Comparison of ENCODE assay signal across 32 cellular contexts in genomic region chr16:87667946-87668345, GRCh38.
"Had no signal": no experiment of that assay in that cellular context is flagged by ENCODE, and none has a peak within 500 bp of the region (broad histone marks: within the 10 kb centered on the region; RNA-seq: fewer than 3 reads in every experiment).

No MANE protein-coding gene starts in this region.

- H3K4me2 ChIP-seq: hepatocyte had no signal

- H3K27ac ChIP-seq: body of pancreas, epithelial cell of prostate, esophagus squamous epithelium, gastroesophageal sphincter, heart right ventricle, hepatocyte, WERI-Rb-1 had no signal

- H3K79me2 ChIP-seq: hepatocyte had no signal

- H3K36me3 ChIP-seq: esophagus squamous epithelium, gastroesophageal sphincter, heart right ventricle, WERI-Rb-1 had no signal

- H3K4me3 ChIP-seq: body of pancreas, esophagus squamous epithelium, gastroesophageal sphincter, heart right ventricle, hepatocyte had no signal

- FAIRE-seq: colon, endometrium, endothelial cell of umbilical vein had no signal

- ATAC-seq: activated CD4-positive, alpha-beta T cell treated with anti-CD3 and anti-CD28 coated beads for 36 hours; activated CD8-positive, alpha-beta memory T cell treated with anti-CD3 and anti-CD28 coated beads, Interleukin-2, amount 10 ng/mL, durations not matched to agents 7 days and 5 days; activated CD8-positive, alpha-beta T cell treated with anti-CD3 and anti-CD28 coated beads, Interleukin-2, amount 10 ng/mL, durations not matched to agents 7 days and 5 days; body of pancreas; effector memory CD8-positive, alpha-beta T cell; gastroesophageal sphincter; heart right ventricle; T-helper 17 cell had no signal

- DNase-seq: activated CD4-positive, alpha-beta memory T cell treated with anti-CD3 and anti-CD28 coated beads for 36 hours; activated CD4-positive, alpha-beta T cell treated with anti-CD3 and anti-CD28 coated beads for 36 hours; activated CD4-positive, alpha-beta T cell treated with anti-CD3 and anti-CD28 coated beads, Interleukin-2, amount 10 ng/mL, durations not matched to agents 24 days and 14 days; activated CD4-positive, CD25-positive, alpha-beta regulatory T cell; activated CD4-positive, CD25-positive, alpha-beta regulatory T cell treated with anti-CD3 and anti-CD28 coated beads, Interleukin-2, amount 50 U/mL, for 72 hours; activated CD8-positive, alpha-beta memory T cell treated with anti-CD3 and anti-CD28 coated beads, Interleukin-2, amount 10 ng/mL, durations not matched to agents 7 days and 5 days; activated CD8-positive, alpha-beta memory T cell treated with anti-CD3 and anti-CD28 coated beads, Interleukin-2, amount 50 U/mL, for 4 hours; activated CD8-positive, alpha-beta T cell treated with anti-CD3 and anti-CD28 coated beads, Interleukin-2, amount 10 ng/mL, durations not matched to agents 7 days and 5 days; activated effector memory CD4-positive, alpha-beta T cell treated with anti-CD3 and anti-CD28 coated beads, Interleukin-2, amount 50 U/mL, for 16 hours; activated naive CD4-positive, alpha-beta T cell treated with anti-CD3 and anti-CD28 coated beads for 36 hours; activated T-cell treated with anti-CD3 and anti-CD28 coated beads, Interleukin-2, amount 50 U/mL, for 1 hour; activated T-cell treated with anti-CD3 and anti-CD28 coated beads, Interleukin-2, amount 50 U/mL, for 48 hours; amniotic stem cell; anterior cingulate cortex; body of pancreas; caudate nucleus; cortex of kidney; dermis blood vessel endothelial cell; effector CD4-positive, alpha-beta T cell; effector memory CD8-positive, alpha-beta T cell; esophagus squamous epithelium; foreskin melanocyte; heart right ventricle; T-helper 17 cell; T1000; WERI-Rb-1 had no signal

- H3K27me3 ChIP-seq: body of pancreas, hepatocyte had no signal

- H3K9me3 ChIP-seq: body of pancreas, esophagus squamous epithelium, gastroesophageal sphincter, heart right ventricle had no signal

- H2AFZ ChIP-seq: hepatocyte had no signal

- H3K4me1 ChIP-seq: body of pancreas, esophagus squamous epithelium, gastroesophageal sphincter, heart right ventricle had no signal
